ENCODE assay signal across 1 cellular context in the genomic region with DNA sequence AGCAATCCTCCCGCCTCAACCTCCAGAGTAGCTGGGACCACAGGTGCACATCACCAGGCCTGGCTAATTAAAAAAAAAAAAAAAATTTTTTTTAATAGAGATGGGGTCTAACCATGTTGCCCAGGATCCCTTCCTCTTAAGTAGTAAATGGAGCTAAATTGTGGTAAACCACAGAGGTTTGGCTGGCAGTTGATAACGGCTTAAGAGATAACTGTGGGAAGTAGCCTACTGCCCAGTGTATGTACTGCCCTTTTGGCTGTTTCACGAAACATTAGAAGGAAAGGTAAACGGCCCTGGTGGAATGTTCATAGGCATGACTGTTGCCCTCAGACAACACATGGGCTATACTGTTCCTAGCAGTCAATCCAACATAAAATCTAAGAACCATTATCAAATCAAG.
TF ChIP-seq lines count a peak whose summit lies in the region.

No MANE protein-coding gene starts in this region.

TF ChIP-seq in K562, 482 proteins besides CTCF, POLR2A, EP300 and RAD21 (continues in another document):
- TF ChIP-seq RBM15 (IDR thresholded peaks at IDR 0.05; ENCODE audit: insufficient read depth, low read length), result no peak
- TF ChIP-seq, protein P1, sequence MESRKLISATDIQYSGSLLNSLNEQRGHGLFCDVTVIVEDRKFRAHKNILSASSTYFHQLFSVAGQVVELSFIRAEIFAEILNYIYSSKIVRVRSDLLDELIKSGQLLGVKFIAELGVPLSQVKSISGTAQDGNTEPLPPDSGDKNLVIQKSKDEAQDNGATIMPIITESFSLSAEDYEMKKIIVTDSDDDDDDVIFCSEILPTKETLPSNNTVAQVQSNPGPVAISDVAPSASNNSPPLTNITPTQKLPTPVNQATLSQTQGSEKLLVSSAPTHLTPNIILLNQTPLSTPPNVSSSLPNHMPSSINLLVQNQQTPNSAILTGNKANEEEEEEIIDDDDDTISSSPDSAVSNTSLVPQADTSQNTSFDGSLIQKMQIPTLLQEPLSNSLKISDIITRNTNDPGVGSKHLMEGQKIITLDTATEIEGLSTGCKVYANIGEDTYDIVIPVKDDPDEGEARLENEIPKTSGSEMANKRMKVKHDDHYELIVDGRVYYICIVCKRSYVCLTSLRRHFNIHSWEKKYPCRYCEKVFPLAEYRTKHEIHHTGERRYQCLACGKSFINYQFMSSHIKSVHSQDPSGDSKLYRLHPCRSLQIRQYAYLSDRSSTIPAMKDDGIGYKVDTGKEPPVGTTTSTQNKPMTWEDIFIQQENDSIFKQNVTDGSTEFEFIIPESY (CRISPR knock-in tag; IDR thresholded peaks at IDR 0.05), result no peak
- TF ChIP-seq PURB (CRISPR knock-in tag; IDR thresholded peaks at IDR 0.05; ENCODE audit: low read depth), result no peak
- TF ChIP-seq MTA2 (IDR thresholded peaks at IDR 0.05; ENCODE audit: low read depth), result peak; percentile 41; the same call in 1 of the 2 replicates
- no peak for TF ChIP-seq PREB (CRISPR knock-in tag; IDR thresholded peaks at IDR 0.05)
- no peak for TF ChIP-seq E2F1 (CRISPR knock-in tag; IDR thresholded peaks at IDR 0.05)
- no peak for TF ChIP-seq NCOA2 (IDR thresholded peaks at IDR 0.05; ENCODE audit: partially characterized antibody in 2 of 2)
- TF ChIP-seq GATAD2A (IDR thresholded peaks at IDR 0.05), result no peak
- TF ChIP-seq CBFB (CRISPR knock-in tag; IDR thresholded peaks at IDR 0.05), result 0 out of 2 replicates have a peak, but pooled peaks have one; percentile 53
- no peak for TF ChIP-seq FOXA3 (CRISPR knock-in tag; conservative IDR thresholded peaks at IDR 0.05 in 1 of 2, IDR thresholded peaks at IDR 0.05 in 1 of 2)
- no peak for TF ChIP-seq HMG20A (CRISPR knock-in tag; conservative IDR thresholded peaks at IDR 0.05)
- TF ChIP-seq BCOR (IDR thresholded peaks at IDR 0.05), result no peak
- no peak for TF ChIP-seq CBX2 (IDR thresholded peaks at IDR 0.05; ENCODE audit: insufficient read depth, low read length, poor library complexity, severe bottlenecking)
- TF ChIP-seq ZNF57 (CRISPR knock-in tag; IDR thresholded peaks at IDR 0.05), result no peak
- no peak for TF ChIP-seq MTF1 (CRISPR knock-in tag; IDR thresholded peaks at IDR 0.05; ENCODE audit: borderline replicate concordance)
- TF ChIP-seq NR2F6 (CRISPR knock-in tag; IDR thresholded peaks at IDR 0.05), result no peak
- no peak for TF ChIP-seq RFX7 (CRISPR knock-in tag; IDR thresholded peaks at IDR 0.05)
- TF ChIP-seq, protein P2, sequence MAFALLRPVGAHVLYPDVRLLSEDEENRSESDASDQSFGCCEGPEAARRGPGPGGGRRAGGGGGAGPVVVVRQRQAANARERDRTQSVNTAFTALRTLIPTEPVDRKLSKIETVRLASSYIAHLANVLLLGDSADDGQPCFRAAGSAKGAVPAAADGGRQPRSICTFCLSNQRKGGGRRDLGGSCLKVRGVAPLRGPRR (CRISPR knock-in tag; IDR thresholded peaks at IDR 0.05), result no peak
- TF ChIP-seq, protein P3, sequence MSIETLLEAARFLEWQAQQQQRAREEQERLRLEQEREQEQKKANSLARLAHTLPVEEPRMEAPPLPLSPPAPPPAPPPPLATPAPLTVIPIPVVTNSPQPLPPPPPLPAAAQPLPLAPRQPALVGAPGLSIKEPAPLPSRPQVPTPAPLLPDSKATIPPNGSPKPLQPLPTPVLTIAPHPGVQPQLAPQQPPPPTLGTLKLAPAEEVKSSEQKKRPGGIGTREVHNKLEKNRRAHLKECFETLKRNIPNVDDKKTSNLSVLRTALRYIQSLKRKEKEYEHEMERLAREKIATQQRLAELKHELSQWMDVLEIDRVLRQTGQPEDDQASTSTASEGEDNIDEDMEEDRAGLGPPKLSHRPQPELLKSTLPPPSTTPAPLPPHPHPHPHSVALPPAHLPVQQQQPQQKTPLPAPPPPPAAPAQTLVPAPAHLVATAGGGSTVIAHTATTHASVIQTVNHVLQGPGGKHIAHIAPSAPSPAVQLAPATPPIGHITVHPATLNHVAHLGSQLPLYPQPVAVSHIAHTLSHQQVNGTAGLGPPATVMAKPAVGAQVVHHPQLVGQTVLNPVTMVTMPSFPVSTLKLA (conservative IDR thresholded peaks at IDR 0.05), result no peak
- TF ChIP-seq RFX5 (IDR thresholded peaks at IDR 0.05; ENCODE audit: low read depth, low read length), result no peak
- TF ChIP-seq HDAC1 (IDR thresholded peaks at IDR 0.05), result no peak
- no peak for TF ChIP-seq ZNF707 (CRISPR knock-in tag; conservative IDR thresholded peaks at IDR 0.05)
- TF ChIP-seq POLR3A (IDR thresholded peaks at IDR 0.05; ENCODE audit: borderline replicate concordance, extremely low read depth, insufficient read depth, insufficient read length), result no peak
- TF ChIP-seq, protein P4, sequence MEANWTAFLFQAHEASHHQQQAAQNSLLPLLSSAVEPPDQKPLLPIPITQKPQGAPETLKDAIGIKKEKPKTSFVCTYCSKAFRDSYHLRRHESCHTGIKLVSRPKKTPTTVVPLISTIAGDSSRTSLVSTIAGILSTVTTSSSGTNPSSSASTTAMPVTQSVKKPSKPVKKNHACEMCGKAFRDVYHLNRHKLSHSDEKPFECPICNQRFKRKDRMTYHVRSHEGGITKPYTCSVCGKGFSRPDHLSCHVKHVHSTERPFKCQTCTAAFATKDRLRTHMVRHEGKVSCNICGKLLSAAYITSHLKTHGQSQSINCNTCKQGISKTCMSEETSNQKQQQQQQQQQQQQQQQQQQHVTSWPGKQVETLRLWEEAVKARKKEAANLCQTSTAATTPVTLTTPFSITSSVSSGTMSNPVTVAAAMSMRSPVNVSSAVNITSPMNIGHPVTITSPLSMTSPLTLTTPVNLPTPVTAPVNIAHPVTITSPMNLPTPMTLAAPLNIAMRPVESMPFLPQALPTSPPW (CRISPR knock-in tag; IDR thresholded peaks at IDR 0.05), result 0 out of 2 replicates have a peak, but pooled peaks have one; percentile 27
- no peak for TF ChIP-seq BDP1 (IDR thresholded peaks at IDR 0.05; ENCODE audit: insufficient read depth, insufficient read length)
- TF ChIP-seq MYBL2 (IDR thresholded peaks at IDR 0.05; ENCODE audit: low read depth), result no peak
- no peak for TF ChIP-seq MYBL2 (CRISPR knock-in tag; IDR thresholded peaks at IDR 0.05; ENCODE audit: borderline replicate concordance)
- TF ChIP-seq, protein P5, sequence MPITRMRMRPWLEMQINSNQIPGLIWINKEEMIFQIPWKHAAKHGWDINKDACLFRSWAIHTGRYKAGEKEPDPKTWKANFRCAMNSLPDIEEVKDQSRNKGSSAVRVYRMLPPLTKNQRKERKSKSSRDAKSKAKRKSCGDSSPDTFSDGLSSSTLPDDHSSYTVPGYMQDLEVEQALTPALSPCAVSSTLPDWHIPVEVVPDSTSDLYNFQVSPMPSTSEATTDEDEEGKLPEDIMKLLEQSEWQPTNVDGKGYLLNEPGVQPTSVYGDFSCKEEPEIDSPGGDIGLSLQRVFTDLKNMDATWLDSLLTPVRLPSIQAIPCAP (CRISPR knock-in tag; IDR thresholded peaks at IDR 0.05; ENCODE audit: borderline replicate concordance), result no peak
- TF ChIP-seq RNF219 (CRISPR knock-in tag; IDR thresholded peaks at IDR 0.05), result no peak
- TF ChIP-seq SMC3 (conservative IDR thresholded peaks at IDR 0.05; ENCODE audit: insufficient read depth, low read depth, low read length), result no peak
- TF ChIP-seq CEBPB (tag; IDR thresholded peaks at IDR 0.05), result no peak
- TF ChIP-seq TAL1 (IDR thresholded peaks at IDR 0.05), result peak; percentile 53
- TF ChIP-seq GMEB1 (CRISPR knock-in tag; IDR thresholded peaks at IDR 0.05), result no peak
- TF ChIP-seq FOS (IDR thresholded peaks at IDR 0.05; ENCODE audit: extremely low read depth, insufficient read length), result no peak
- TF ChIP-seq HIVEP1 (CRISPR knock-in tag; IDR thresholded peaks at IDR 0.05), result no peak
- TF ChIP-seq ZKSCAN1 (IDR thresholded peaks at IDR 0.05; ENCODE audit: low read depth, low read length), result no peak
- TF ChIP-seq CREB3L1 (IDR thresholded peaks at IDR 0.05; ENCODE audit: borderline replicate concordance, low read depth), result no peak
- TF ChIP-seq SOX6 (IDR thresholded peaks at IDR 0.05), result no peak
- TF ChIP-seq KLF6 (CRISPR knock-in tag; IDR thresholded peaks at IDR 0.05; ENCODE audit: borderline replicate concordance), result no peak
- TF ChIP-seq KDM2B (CRISPR knock-in tag; IDR thresholded peaks at IDR 0.05), result no peak
- TF ChIP-seq SNAPC5 (CRISPR knock-in tag; IDR thresholded peaks at IDR 0.05), result no peak
- TF ChIP-seq ZNF507 (tag; conservative IDR thresholded peaks at IDR 0.05), result no peak
- TF ChIP-seq SMARCA4 (IDR thresholded peaks at IDR 0.05), result peak; percentile 89
- no peak for TF ChIP-seq KDM5B (IDR thresholded peaks at IDR 0.05; ENCODE audit: insufficient replicate concordance, low read depth, low read length)
- TF ChIP-seq, protein P6, sequence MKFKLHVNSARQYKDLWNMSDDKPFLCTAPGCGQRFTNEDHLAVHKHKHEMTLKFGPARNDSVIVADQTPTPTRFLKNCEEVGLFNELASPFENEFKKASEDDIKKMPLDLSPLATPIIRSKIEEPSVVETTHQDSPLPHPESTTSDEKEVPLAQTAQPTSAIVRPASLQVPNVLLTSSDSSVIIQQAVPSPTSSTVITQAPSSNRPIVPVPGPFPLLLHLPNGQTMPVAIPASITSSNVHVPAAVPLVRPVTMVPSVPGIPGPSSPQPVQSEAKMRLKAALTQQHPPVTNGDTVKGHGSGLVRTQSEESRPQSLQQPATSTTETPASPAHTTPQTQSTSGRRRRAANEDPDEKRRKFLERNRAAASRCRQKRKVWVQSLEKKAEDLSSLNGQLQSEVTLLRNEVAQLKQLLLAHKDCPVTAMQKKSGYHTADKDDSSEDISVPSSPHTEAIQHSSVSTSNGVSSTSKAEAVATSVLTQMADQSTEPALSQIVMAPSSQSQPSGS (CRISPR knock-in tag; IDR thresholded peaks at IDR 0.05), result no peak
- no peak; the same call in 1 of the 2 replicates for TF ChIP-seq MYC (IDR thresholded peaks at IDR 0.05; ENCODE audit: low read depth, low read length)
- no peak for TF ChIP-seq MYC (CRISPR knock-in tag; IDR thresholded peaks at IDR 0.05; ENCODE audit: borderline replicate concordance, low read depth)
- TF ChIP-seq, protein P7, sequence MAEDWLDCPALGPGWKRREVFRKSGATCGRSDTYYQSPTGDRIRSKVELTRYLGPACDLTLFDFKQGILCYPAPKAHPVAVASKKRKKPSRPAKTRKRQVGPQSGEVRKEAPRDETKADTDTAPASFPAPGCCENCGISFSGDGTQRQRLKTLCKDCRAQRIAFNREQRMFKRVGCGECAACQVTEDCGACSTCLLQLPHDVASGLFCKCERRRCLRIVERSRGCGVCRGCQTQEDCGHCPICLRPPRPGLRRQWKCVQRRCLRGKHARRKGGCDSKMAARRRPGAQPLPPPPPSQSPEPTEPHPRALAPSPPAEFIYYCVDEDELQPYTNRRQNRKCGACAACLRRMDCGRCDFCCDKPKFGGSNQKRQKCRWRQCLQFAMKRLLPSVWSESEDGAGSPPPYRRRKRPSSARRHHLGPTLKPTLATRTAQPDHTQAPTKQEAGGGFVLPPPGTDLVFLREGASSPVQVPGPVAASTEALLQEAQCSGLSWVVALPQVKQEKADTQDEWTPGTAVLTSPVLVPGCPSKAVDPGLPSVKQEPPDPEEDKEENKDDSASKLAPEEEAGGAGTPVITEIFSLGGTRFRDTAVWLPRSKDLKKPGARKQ (CRISPR knock-in tag; IDR thresholded peaks at IDR 0.05), result no peak
